Comparison of ENCODE assay signal across 9 cellular contexts in genomic region chr13:45337803-45338202, GRCh38. TPM values are rescaled to one million over a fixed set of nuclear protein-coding genes. Genes with fewer than 3 reads are reported as not detected.
DNase-seq lines count a peak whose midpoint lies in the region; ATAC-seq and TF ChIP-seq lines count a peak whose summit lies in the region.
"Had no signal": no experiment of that assay in that cellular context is flagged by ENCODE, and none has a peak within 500 bp of the region (broad histone marks: within the 10 kb centered on the region; RNA-seq: fewer than 3 reads in every experiment).

No MANE protein-coding gene starts in this region.

- peaks cover 56% of the 10 kb centered on the region for H3K4me1 Mint-ChIP-seq in MCF 10A (ENCODE audit: insufficient read depth, unreplicated experiment)

- no peak overlapping the region for H3K27ac Mint-ChIP-seq in MCF 10A (ENCODE audit: low read depth, unreplicated experiment)

- H3K4me2 ChIP-seq in KMS-11, result peak overlapping the region; percentile 98; the same call in 1 of the 2 replicates

- H3K36me3 ChIP-seq in ACC112 (ENCODE audit: insufficient read depth, low read length) (peaks cover 48% of the 10 kb centered on the region), KMS-11 (ENCODE audit: insufficient read depth) (peaks cover 14% of the 10 kb centered on the region; the same call in 1 of the 2 replicates), mesodermal cell (ENCODE audit: control insufficient read depth, insufficient read depth, low read length) (peaks cover 59% of the 10 kb centered on the region), aorta (ENCODE audit: control insufficient read depth in 1 of 2, insufficient read depth in 2 of 2, low read length in 1 of 2) (peaks cover 3 to 23% of the 10 kb centered on the region in 2 donors)

- no peak overlapping the region for H2AFZ ChIP-seq in ACC112 (ENCODE audit: low read length, unreplicated experiment)
- no peak overlapping the region for H2AFZ ChIP-seq in KMS-11 (ENCODE audit: low read depth)

- H3K4me3 ChIP-seq in ACC112 (ENCODE audit: low read depth, low read length), result peak overlapping the region; percentile 95
- H3K4me3 ChIP-seq in KMS-11 (IDR thresholded peaks at IDR 0.05; ENCODE audit: insufficient read depth, low read depth, low read length), result no peak overlapping the region
- peak overlapping the region; percentile 99 for H3K4me3 ChIP-seq in mesodermal cell (ENCODE audit: extremely low read depth, insufficient read depth, low read length, poor library complexity, severe bottlenecking)
- no peak overlapping the region for H3K4me3 ChIP-seq in aorta (ENCODE audit: low read length in 2 of 2)

- DNase-seq in MCF 10A (ENCODE audit: unreplicated experiment) (no peak), aorta (no peak), DMS53 (lab: John Stamatoyannopoulos, UW) (no peak), HEK293T (ENCODE audit: extremely low spot score) (no peak)
- DNase-seq: NCI-H524 treated with DMSO at 0.1 percent for 48 hours had no signal

- no TSS peak for BruUV-seq in MCF 10A (replicated peaks; lab: Mats Ljungman, UMichigan)

- H4K20me1 ChIP-seq in KMS-11 (ENCODE audit: insufficient read depth), result peaks cover 33% of the 10 kb centered on the region

- peaks cover 59% of the 10 kb centered on the region for H3K79me2 ChIP-seq in ACC112 (ENCODE audit: control insufficient read depth, insufficient read depth, low read length, unreplicated experiment)
- peaks cover 24% of the 10 kb centered on the region for H3K79me2 ChIP-seq in KMS-11 (ENCODE audit: insufficient read depth, low read depth)

- H3K9me3 Mint-ChIP-seq in MCF 10A (ENCODE audit: unreplicated experiment), result no peaks in the 10 kb centered on the region

- H3K27ac ChIP-seq in ACC112 (ENCODE audit: low read depth, low read length) (no peak overlapping the region), KMS-11 (no peak overlapping the region), mesodermal cell (ENCODE audit: low read depth, low read length, severe bottlenecking) (no peak overlapping the region), aorta (ENCODE audit: low read depth in 1 of 2, low read length in 2 of 2) (no peak overlapping the region)

- TF ChIP-seq CTCF in KMS-11 (conservative IDR thresholded peaks at IDR 0.05; ENCODE audit: low read depth, low read length) (no peak), MCF 10A (IDR thresholded peaks at IDR 0.05; ENCODE audit: unreplicated experiment) (no peak)

- peaks cover 83% of the 10 kb centered on the region for H3K36me3 Mint-ChIP-seq in MCF 10A (ENCODE audit: insufficient read depth, unreplicated experiment)

- WGBS in mesodermal cell (ENCODE audit: insufficient coverage in 2 of 2), 2 experiments, result no CpG with 5 or more reads among the region's 1 CpG
- WGBS in aorta, 2 donors, result 45 to 48% methylated on average over 1 of the region's 1 CpG

- intact Hi-C loops in MCF 10A (cut with micrococcal nuclease) (no loop called here), aorta (cut with DNase I) (no loop called here)

- no peak for ATAC-seq in aorta (ENCODE audit: low FRiP score)
- ATAC-seq in esophagus mucosa, result no peak

- peak overlapping the region; percentile 89 for H3K4me3 Mint-ChIP-seq in MCF 10A (ENCODE audit: unreplicated experiment)

- H3K9me3 ChIP-seq in mesodermal cell (ENCODE audit: control insufficient read depth, low read length) (no peaks in the 10 kb centered on the region), aorta (ENCODE audit: control insufficient read depth, low read length) (no peaks in the 10 kb centered on the region)

- H3K27me3 Mint-ChIP-seq in MCF 10A (ENCODE audit: insufficient read depth, unreplicated experiment), result no peaks in the 10 kb centered on the region

- CTCF ChIA-PET in MCF 10A (lab: Yijun Ruan, JAX), result interaction anchor here (0.5 to 1.2 kb wide), 3 partner anchors 14 to 82 kb away, joined by 3 read pairs; no protein-coding TSS in a partner anchor
- CTCF ChIA-PET in HEK293T (lab: Yijun Ruan, JAX), result no interaction called here

- POLR2A ChIA-PET in MCF 10A (lab: Yijun Ruan, JAX) (interaction anchor here (0.8 to 4.6 kb wide), 5 partner anchors 12 to 503 kb away, joined by 3 to 50 read pairs (median 4); no protein-coding TSS in a partner anchor), HEK293T (lab: Yijun Ruan, JAX) (no interaction called here)

- no peak overlapping the region for H3K9ac ChIP-seq in KMS-11

- H3K27me3 ChIP-seq in ACC112 (ENCODE audit: insufficient read depth, low read length), result no peaks in the 10 kb centered on the region
- H3K27me3 ChIP-seq in KMS-11 (ENCODE audit: insufficient read depth, low read depth), result no peaks in the 10 kb centered on the region
- H3K27me3 ChIP-seq in aorta (ENCODE audit: control insufficient read depth in 1 of 2, insufficient read depth in 2 of 2, low read length in 1 of 2), result no peaks in the 10 kb centered on the region

- H3K4me1 ChIP-seq in ACC112 (ENCODE audit: control insufficient read depth, insufficient read depth, low read length, unreplicated experiment) (peaks cover 66% of the 10 kb centered on the region), KMS-11 (ENCODE audit: low read depth, poor library complexity, severe bottlenecking) (peaks cover 21% of the 10 kb centered on the region), mesodermal cell (ENCODE audit: control insufficient read depth, insufficient read depth, low read length, poor library complexity, severe bottlenecking) (peaks cover 35% of the 10 kb centered on the region), aorta (ENCODE audit: control insufficient read depth in 1 of 2, insufficient read depth in 2 of 2, low read length in 2 of 2) (peaks cover 2 to 17% of the 10 kb centered on the region in 2 donors)

TF ChIP-seq in HEK293T, 16 proteins besides CTCF, POLR2A, EP300 and RAD21:
- TF ChIP-seq CTBP1 (IDR thresholded peaks at IDR 0.05; ENCODE audit: borderline replicate concordance) (no peak), L3MBTL2 (conservative IDR thresholded peaks at IDR 0.05) (no peak), SUZ12 (IDR thresholded peaks at IDR 0.05) (no peak), PKNOX1 (IDR thresholded peaks at IDR 0.05) (no peak), FOXA1 (IDR thresholded peaks at IDR 0.05) (no peak), HDGF (IDR thresholded peaks at IDR 0.05; ENCODE audit: borderline replicate concordance) (no peak)
TF ChIP-seq in HEK293T: peak in this region for 0.

RNA-seq across cellular contexts. Expression of gene TPT1, which starts 3.2 kb away (rescaled TPM):
- total RNA-seq in MCF 10A (2022), result 4,896 and 5,827 TPM in 2 replicates
- 2,622 TPM for polyA plus RNA-seq in mesodermal cell (2013, experiment 1 of 2)
- 2,948 TPM for polyA plus RNA-seq in mesodermal cell (2013, experiment 2 of 2)
- total RNA-seq in aorta, result 1,000 to 10,000 TPM; 3,196 to 4,441 TPM
- over 10,000 TPM in 1 of 2 donors, 1,000 to 10,000 TPM in 1; 5,995 to 18,191 TPM for polyA plus RNA-seq in aorta
- 4,303 TPM for total RNA-seq in esophagus mucosa

Comparison
In these comparisons a context has a peak if more than half of its experiments do, and no peak if none do; other contexts are left out.
1. H3K4me3 ChIP-seq: peak in ACC112 (single experiment) and mesodermal cell (single experiment); none in KMS-11 (single experiment) and aorta (0 of 2).